ENCODE assay signal across 25 cellular contexts in genomic region chr13:64371461-64371860, GRCh38.
"Had no signal": no experiment of that assay in that cellular context is flagged by ENCODE, and none has a peak within 500 bp of the region (broad histone marks: within the 10 kb centered on the region; RNA-seq: fewer than 3 reads in every experiment).

No MANE protein-coding gene starts in this region.

- H3K9me3 ChIP-seq: pancreas, prostate gland, testis, tibial artery, uterus had no signal

- H3K4me1 ChIP-seq: left lung, pancreas, prostate gland, spleen, stomach, testis, tibial artery, uterus had no signal

- ATAC-seq: left colon; left lung; mucosa of descending colon; naive thymus-derived CD4-positive, alpha-beta T cell; pancreas; right cardiac atrium; sciatic nerve; stimulated activated effector memory CD8-positive, alpha-beta T cell treated with anti-CD3 and anti-CD28 coated beads, Interleukin-12 subunit alpha, Interleukin-12 subunit beta, amount 100 ng/mL, for 72 hours; stimulated activated naive CD8-positive, alpha-beta T cell treated with anti-CD3 and anti-CD28 coated beads, Interleukin-15, Interleukin-2, amounts not matched to agents 100 U/mL and 50 U/mL, for 24 hours had no signal

- H3K4me3 ChIP-seq: left lung, lung, mucosa of descending colon, pancreas, prostate gland, skin epidermis, spleen, stomach, testis, tibial artery, uterus had no signal

- H3K36me3 ChIP-seq: left lung, pancreas, prostate gland, spleen, stomach, tibial artery, uterus had no signal

- H3K27me3 ChIP-seq: left lung, pancreas, spleen, stomach, testis, tibial artery, uterus had no signal

- H3K27ac ChIP-seq: left lung, pancreas, prostate gland, skin epidermis, spleen, stomach, testis, tibial artery, uterus had no signal

- DNase-seq: hypothalamus; immature natural killer cell; kidney; left colon; left lung; midbrain; mucosa of descending colon; naive thymus-derived CD4-positive, alpha-beta T cell; nucleus accumbens; pancreas; posterior cingulate gyrus; retina; right cardiac atrium; spleen; stimulated activated CD4-positive, alpha-beta T cell treated with anti-CD3 and anti-CD28 coated beads, Interleukin-4, amount 100 ng/mL, for 24 hours; stimulated activated naive CD8-positive, alpha-beta T cell treated with anti-CD3 and anti-CD28 coated beads, Interleukin-15, Interleukin-2, amounts not matched to agents 100 U/mL and 50 U/mL, for 24 hours; stomach; testis; tibial artery; uterus had no signal
